1 cellular context compared by ENCODE assay signal in genomic region chrX:45070116-45071007, GRCh38.
TF ChIP-seq lines count a peak whose summit lies in the region.

No MANE protein-coding gene starts in this region.

TF ChIP-seq in SK-N-SH treated with all-trans-retinoic acid at 6 μM for 48 hours, 23 proteins besides CTCF, POLR2A, EP300 and RAD21:
- TF ChIP-seq POU6F1 (CRISPR knock-in tag; IDR thresholded peaks at IDR 0.05; ENCODE audit: borderline replicate concordance, low read depth) (no peak), ZC3H10 (CRISPR knock-in tag; IDR thresholded peaks at IDR 0.05) (no peak), TCF4 (CRISPR knock-in tag; IDR thresholded peaks at IDR 0.05; ENCODE audit: borderline replicate concordance) (no peak), CSRNP3 (CRISPR knock-in tag; IDR thresholded peaks at IDR 0.05) (no peak), CREB5 (CRISPR knock-in tag; IDR thresholded peaks at IDR 0.05; ENCODE audit: low read depth) (no peak), ZFP30 (CRISPR knock-in tag; IDR thresholded peaks at IDR 0.05) (no peak), CSDC2 (CRISPR knock-in tag; IDR thresholded peaks at IDR 0.05) (no peak), ZFP3 (CRISPR knock-in tag; IDR thresholded peaks at IDR 0.05) (no peak), ZNF70 (CRISPR knock-in tag; IDR thresholded peaks at IDR 0.05) (no peak), ESRRG (CRISPR knock-in tag; IDR thresholded peaks at IDR 0.05) (no peak), GLIS3 (CRISPR knock-in tag; IDR thresholded peaks at IDR 0.05) (no peak), TOX (CRISPR knock-in tag; IDR thresholded peaks at IDR 0.05; ENCODE audit: borderline replicate concordance) (no peak), TSHZ2 (CRISPR knock-in tag; IDR thresholded peaks at IDR 0.05) (no peak), SNAI2 (CRISPR knock-in tag; IDR thresholded peaks at IDR 0.05) (no peak), RARB (CRISPR knock-in tag; IDR thresholded peaks at IDR 0.05) (no peak), ZNF8 (CRISPR knock-in tag; IDR thresholded peaks at IDR 0.05) (no peak), ARNTL (CRISPR knock-in tag; IDR thresholded peaks at IDR 0.05; ENCODE audit: borderline replicate concordance, low read depth) (no peak)
